In genomic region chr6:15398657-15399287, GRCh38 we compare ENCODE assay signal across 11 cellular contexts.
DNase-seq lines count a peak whose midpoint lies in the region; ATAC-seq and TF ChIP-seq lines count a peak whose summit lies in the region.
"Had no signal": no experiment of that assay in that cellular context is flagged by ENCODE, and none has a peak within 500 bp of the region (broad histone marks: within the 10 kb centered on the region; RNA-seq: fewer than 3 reads in every experiment).

No MANE protein-coding gene starts in this region.

- peaks cover 2% of the 10 kb centered on the region for H3K9me3 ChIP-seq in WERI-Rb-1 (ENCODE audit: severe bottlenecking)

- no peak for DNase-seq in activated naive CD4-positive, alpha-beta T cell treated with Interleukin-2 at 50 U/mL for 16 hours
- DNase-seq in activated T-helper 1 cell treated with anti-CD3 and anti-CD28 coated beads, Interleukin-12 subunit alpha, Interleukin-12 subunit beta, Interleukin-2, Interleukin-4 antibody, amounts not matched to agents 30 ng/mL and 10 ng/mL and 1 ng/mL, durations not matched to agents 14 hours and 24 hours and 36 hours (ENCODE audit: low spot score), result no peak
- no peak for DNase-seq in caudate nucleus (lab: John Stamatoyannopoulos, UW)
- DNase-seq in cerebellum (ENCODE audit: low spot score), result no peak
- DNase-seq in NCI-H345 treated with DMSO at 0.1 percent for 48 hours (lab: John Stamatoyannopoulos, UW; ENCODE audit: unreplicated experiment), result no peak
- DNase-seq in WERI-Rb-1, result no peak
- DNase-seq: hippocampal formation, NCI-H748 treated with DMSO at 0.1 percent for 48 hours, occipital lobe had no signal

- no peak overlapping the region for H3K27ac ChIP-seq in caudate nucleus (ENCODE audit: low read depth, low read length)
- no peak overlapping the region for H3K27ac ChIP-seq in WERI-Rb-1

- H3K4me3 Mint-ChIP-seq in activated naive CD4-positive, alpha-beta T cell treated with anti-CD3 and anti-CD28 coated beads, Interleukin-2, amount 50 U/mL, for 24 hours, result peak overlapping the region; percentile 23
- peak overlapping the region; percentile 32 for H3K4me3 Mint-ChIP-seq in activated T-helper 1 cell treated with anti-CD3 and anti-CD28 coated beads, Interleukin-12 subunit alpha, Interleukin-12 subunit beta, Interleukin-2, Interleukin-4 antibody, amounts not matched to agents 30 ng/mL and 10 ng/mL and 1 ng/mL, durations not matched to agents 14 hours and 24 hours and 36 hours

- TF ChIP-seq CTCF in WERI-Rb-1 (IDR thresholded peaks at IDR 0.05; ENCODE audit: low read depth, low read length), result no peak

- H3K36me3 Mint-ChIP-seq in activated naive CD4-positive, alpha-beta T cell treated with anti-CD3 and anti-CD28 coated beads, Interleukin-2, amount 50 U/mL, for 24 hours, result peaks cover 2% of the 10 kb centered on the region
- H3K36me3 Mint-ChIP-seq in activated T-helper 1 cell treated with anti-CD3 and anti-CD28 coated beads, Interleukin-12 subunit alpha, Interleukin-12 subunit beta, Interleukin-2, Interleukin-4 antibody, amounts not matched to agents 30 ng/mL and 10 ng/mL and 1 ng/mL, durations not matched to agents 14 hours and 24 hours and 36 hours (ENCODE audit: low read depth), result peaks cover 17% of the 10 kb centered on the region

- no peaks in the 10 kb centered on the region for H3K27me3 ChIP-seq in WERI-Rb-1 (ENCODE audit: insufficient read depth, low read depth, severe bottlenecking)

- peak overlapping the region; percentile 46 for H3K27ac Mint-ChIP-seq in activated naive CD4-positive, alpha-beta T cell treated with anti-CD3 and anti-CD28 coated beads, Interleukin-2, amount 50 U/mL, for 24 hours
- peak overlapping the region; percentile 52 for H3K27ac Mint-ChIP-seq in activated T-helper 1 cell treated with anti-CD3 and anti-CD28 coated beads, Interleukin-12 subunit alpha, Interleukin-12 subunit beta, Interleukin-2, Interleukin-4 antibody, amounts not matched to agents 30 ng/mL and 10 ng/mL and 1 ng/mL, durations not matched to agents 14 hours and 24 hours and 36 hours

- peaks cover 59% of the 10 kb centered on the region for H3K4me1 Mint-ChIP-seq in activated naive CD4-positive, alpha-beta T cell treated with anti-CD3 and anti-CD28 coated beads, Interleukin-2, amount 50 U/mL, for 24 hours
- peaks cover 66% of the 10 kb centered on the region for H3K4me1 Mint-ChIP-seq in activated T-helper 1 cell treated with anti-CD3 and anti-CD28 coated beads, Interleukin-12 subunit alpha, Interleukin-12 subunit beta, Interleukin-2, Interleukin-4 antibody, amounts not matched to agents 30 ng/mL and 10 ng/mL and 1 ng/mL, durations not matched to agents 14 hours and 24 hours and 36 hours (ENCODE audit: low read depth)

- no peaks in the 10 kb centered on the region for H3K9me3 Mint-ChIP-seq in activated naive CD4-positive, alpha-beta T cell treated with anti-CD3 and anti-CD28 coated beads, Interleukin-2, amount 50 U/mL, for 24 hours
- H3K9me3 Mint-ChIP-seq in activated T-helper 1 cell treated with anti-CD3 and anti-CD28 coated beads, Interleukin-12 subunit alpha, Interleukin-12 subunit beta, Interleukin-2, Interleukin-4 antibody, amounts not matched to agents 30 ng/mL and 10 ng/mL and 1 ng/mL, durations not matched to agents 14 hours and 24 hours and 36 hours, result no peaks in the 10 kb centered on the region

- peak; percentile 79 for ATAC-seq in HG03108 (IDR thresholded peaks at IDR 0.05; ENCODE audit: unreplicated experiment)

- intact Hi-C loops in activated T-helper 1 cell treated with anti-CD3 and anti-CD28 coated beads, Interleukin-12 subunit alpha, Interleukin-12 subunit beta, Interleukin-2, Interleukin-4 antibody, amounts not matched to agents 30 ng/mL and 10 ng/mL and 1 ng/mL, durations not matched to agents 14 hours and 24 hours and 36 hours (cut with micrococcal nuclease), result no loop called here

- no peaks in the 10 kb centered on the region for H3K27me3 Mint-ChIP-seq in activated naive CD4-positive, alpha-beta T cell treated with anti-CD3 and anti-CD28 coated beads, Interleukin-2, amount 50 U/mL, for 24 hours
- no peaks in the 10 kb centered on the region for H3K27me3 Mint-ChIP-seq in activated T-helper 1 cell treated with anti-CD3 and anti-CD28 coated beads, Interleukin-12 subunit alpha, Interleukin-12 subunit beta, Interleukin-2, Interleukin-4 antibody, amounts not matched to agents 30 ng/mL and 10 ng/mL and 1 ng/mL, durations not matched to agents 14 hours and 24 hours and 36 hours (ENCODE audit: insufficient read depth)

- H3K4me3 ChIP-seq in WERI-Rb-1 (ENCODE audit: low read depth, low read length), result no peak overlapping the region

- H3K36me3 ChIP-seq in WERI-Rb-1, result no peaks in the 10 kb centered on the region
